25 cellular contexts compared by ENCODE assay signal in genomic region chr5:16978296-16978695, GRCh38.
"Had no signal": no experiment of that assay in that cellular context is flagged by ENCODE, and none has a peak within 500 bp of the region (broad histone marks: within the 10 kb centered on the region; RNA-seq: fewer than 3 reads in every experiment).

No MANE protein-coding gene starts in this region.

- DNase-seq: colonic mucosa; cortex of kidney; effector CD8-positive, alpha-beta T cell; effector memory CD8-positive, alpha-beta T cell; endodermal cell; erythroblast; esophagus squamous epithelium; foreskin fibroblast; foreskin melanocyte; gastrocnemius medialis; glutamatergic neuron; head of caudate nucleus; heart right ventricle; hippocampal formation; left cardiac atrium; left lung; left ventricle myocardium superior; lower lobe of right lung; mesenchymal stem cell; mucosa of descending colon had no signal

- H3K27ac ChIP-seq: colonic mucosa, epithelial cell of prostate, esophagus squamous epithelium, gastrocnemius medialis, heart right ventricle, left lung, lower lobe of right lung had no signal

- H3K36me3 ChIP-seq: colonic mucosa, esophagus squamous epithelium, gastrocnemius medialis, heart right ventricle, left lung, lower lobe of right lung had no signal

- H3K4me1 ChIP-seq: colonic mucosa, esophagus squamous epithelium, gastrocnemius medialis, left lung, lower lobe of right lung had no signal

- FAIRE-seq: endometrium, islet of Langerhans, keratinocyte had no signal

- H3K27me3 ChIP-seq: colonic mucosa, esophagus squamous epithelium, gastrocnemius medialis, heart right ventricle, left lung had no signal

- ATAC-seq: effector memory CD8-positive, alpha-beta T cell; esophagus mucosa; gastrocnemius medialis; heart right ventricle; left cardiac atrium; left lung; left ventricle myocardium superior; lower lobe of right lung; mucosa of descending colon had no signal

- H3K4me3 ChIP-seq: colonic mucosa, esophagus squamous epithelium, gastrocnemius medialis, heart right ventricle, left lung, lower lobe of right lung, mucosa of descending colon had no signal

- H3K9me3 ChIP-seq: colonic mucosa, esophagus squamous epithelium, gastrocnemius medialis, heart right ventricle, left lung, lower lobe of right lung, mucosa of descending colon had no signal
